14 cellular contexts compared by ENCODE assay signal in the genomic region with DNA sequence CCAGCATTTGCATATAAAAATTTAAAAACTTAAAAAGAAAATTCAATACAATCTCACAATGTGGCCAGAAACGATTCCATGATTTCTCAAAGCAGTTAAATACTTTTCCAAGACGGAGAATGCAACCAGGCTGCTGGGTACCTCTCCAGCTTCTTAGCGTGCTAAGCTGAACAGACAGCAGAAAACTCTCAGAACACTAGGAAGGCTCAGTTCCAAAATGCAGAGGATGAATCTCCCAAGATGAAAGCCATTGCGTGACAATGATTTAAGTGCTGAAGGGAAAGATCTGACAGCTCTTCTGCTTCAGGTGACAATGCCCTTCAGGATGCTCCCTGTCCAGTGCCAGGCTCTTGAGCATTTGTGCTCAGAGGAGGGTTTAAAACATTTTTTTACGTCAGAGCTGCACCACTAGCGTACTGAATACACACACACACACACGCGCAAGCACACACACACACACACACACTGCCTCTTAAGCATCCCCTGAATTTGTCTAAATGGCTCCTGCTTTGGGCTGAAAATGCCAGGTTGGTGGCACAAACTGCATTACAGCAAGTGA. TPM values are rescaled to one million over a fixed set of nuclear protein-coding genes. Genes with fewer than 3 reads are reported as not detected.
DNase-seq lines count a peak whose midpoint lies in the region; ATAC-seq and TF ChIP-seq lines count a peak whose summit lies in the region.
"Had no signal": no experiment of that assay in that cellular context is flagged by ENCODE, and none has a peak within 500 bp of the region (broad histone marks: within the 10 kb centered on the region; RNA-seq: fewer than 3 reads in every experiment).

No MANE protein-coding gene starts in this region.

- DNase-seq in CD4-positive, alpha-beta T cell, result no peak
- DNase-seq in NCI-H187 treated with DMSO at 0.1 percent for 48 hours (lab: John Stamatoyannopoulos, UW) (peak; percentile 14), cerebellum (ENCODE audit: low spot score) (peak; percentile 43), GM19240 (ENCODE audit: insufficient read length, low spot score) (no peak)
- DNase-seq in natural killer cell treated with Interleukin-12 subunit alpha and Interleukin-12 subunit beta and Interleukin-15 and Interleukin-18, amount 100 ng/mL, for 72 hours (ENCODE audit: low spot score), result no peak
- DNase-seq in central memory CD4-positive, alpha-beta T cell, result no peak
- DNase-seq: activated CD4-positive, alpha-beta T cell treated with anti-CD3 and anti-CD28 coated beads for 4 hours; activated gamma-delta T cell treated with Interleukin-2 at 50 U/mL for 16 hours; Caco-2; gastrocnemius medialis; left colon; NCI-H1436 had no signal

- peak overlapping the region; percentile 71 for H3K27ac Mint-ChIP-seq in CD4-positive, alpha-beta T cell
- peak overlapping the region; percentile 83 to 93 for H3K27ac Mint-ChIP-seq in natural killer cell treated with Interleukin-12 subunit alpha and Interleukin-12 subunit beta and Interleukin-15 and Interleukin-18, amount 100 ng/mL, for 72 hours

- CTCF ChIA-PET in CD4-positive, alpha-beta T cell (lab: Charles Lee), result interaction anchor here (0.9 to 3.6 kb wide), 2 partner anchors 11 to 24 kb away, joined by 3 to 16 read pairs; no protein-coding TSS in a partner anchor

- H3K9me3 ChIP-seq in CD4-positive, alpha-beta T cell (ENCODE audit: control insufficient read depth, low read length), result no peaks in the 10 kb centered on the region
- H3K9me3 ChIP-seq: Caco-2, gastrocnemius medialis had no signal

- no peak for TF ChIP-seq CTCF in CD4-positive, alpha-beta T cell (IDR thresholded peaks at IDR 0.05)

- H3K9me3 Mint-ChIP-seq in CD4-positive, alpha-beta T cell, result no peaks in the 10 kb centered on the region
- H3K9me3 Mint-ChIP-seq in natural killer cell treated with Interleukin-12 subunit alpha and Interleukin-12 subunit beta and Interleukin-15 and Interleukin-18, amount 100 ng/mL, for 72 hours, result no peaks in the 10 kb centered on the region

- no peak for ATAC-seq in CD4-positive, alpha-beta T cell (ENCODE audit: poor library complexity)
- ATAC-seq in natural killer cell treated with Interleukin-12 subunit alpha and Interleukin-12 subunit beta and Interleukin-15 and Interleukin-18, amount 100 ng/mL, for 72 hours, result no peak
- no peak for ATAC-seq in GM21723 (IDR thresholded peaks at IDR 0.05; ENCODE audit: unreplicated experiment)
- no peak for ATAC-seq in GM19463 (IDR thresholded peaks at IDR 0.05; ENCODE audit: unreplicated experiment)
- ATAC-seq: gastrocnemius medialis, left colon had no signal

- no peak overlapping the region for H3K27ac ChIP-seq in CD4-positive, alpha-beta T cell (ENCODE audit: low read depth, low read length)

- POLR2A ChIA-PET in CD4-positive, alpha-beta T cell (lab: Charles Lee), result interaction anchor here (0.7 to 2.9 kb wide), 6 partner anchors 11 to 37 kb away, joined by 3 to 16 read pairs (median 5); a partner anchor contains a TSS

- H3K4me1 Mint-ChIP-seq in CD4-positive, alpha-beta T cell (ENCODE audit: low read depth), result peaks cover 85% of the 10 kb centered on the region
- peaks cover 78% of the 10 kb centered on the region in 2 donors for H3K4me1 Mint-ChIP-seq in natural killer cell treated with Interleukin-12 subunit alpha and Interleukin-12 subunit beta and Interleukin-15 and Interleukin-18, amount 100 ng/mL, for 72 hours (ENCODE audit: low read depth in 2 of 2)

- no peaks in the 10 kb centered on the region for H3K27me3 Mint-ChIP-seq in CD4-positive, alpha-beta T cell
- no peaks in the 10 kb centered on the region for H3K27me3 Mint-ChIP-seq in natural killer cell treated with Interleukin-12 subunit alpha and Interleukin-12 subunit beta and Interleukin-15 and Interleukin-18, amount 100 ng/mL, for 72 hours

- peaks cover 91% of the 10 kb centered on the region for H3K36me3 Mint-ChIP-seq in CD4-positive, alpha-beta T cell (ENCODE audit: low read depth)
- peaks cover 27% of the 10 kb centered on the region for H3K36me3 Mint-ChIP-seq in natural killer cell treated with Interleukin-12 subunit alpha and Interleukin-12 subunit beta and Interleukin-15 and Interleukin-18, amount 100 ng/mL, for 72 hours

- peak overlapping the region; percentile 34 for H3K4me3 Mint-ChIP-seq in CD4-positive, alpha-beta T cell
- peak overlapping the region; percentile 78 for H3K4me3 Mint-ChIP-seq in natural killer cell treated with Interleukin-12 subunit alpha and Interleukin-12 subunit beta and Interleukin-15 and Interleukin-18, amount 100 ng/mL, for 72 hours

- no peaks in the 10 kb centered on the region for H3K27me3 ChIP-seq in CD4-positive, alpha-beta T cell (ENCODE audit: control insufficient read depth, insufficient read depth, low read length)
- H3K27me3 ChIP-seq: gastrocnemius medialis had no signal

- intact Hi-C loops in CD4-positive, alpha-beta T cell (cut with DNase I, micrococcal nuclease), result no loop called here

RNA-seq across cellular contexts. Expression of a gene that starts 26.3 kb away (rescaled TPM):
- 10 to 100 TPM; 46.4 to 46.6 TPM for total RNA-seq in CD4-positive, alpha-beta T cell
- 16.2 TPM for total RNA-seq in cerebellum
- total RNA-seq in natural killer cell treated with Interleukin-12 subunit alpha and Interleukin-12 subunit beta and Interleukin-15 and Interleukin-18, amount 100 ng/mL, for 72 hours, result 100 to 1,000 TPM in 1 of 2 donors, 10 to 100 TPM in 1; 42.9 to 102 TPM

Comparison
In these comparisons a context has a peak if more than half of its experiments do, and no peak if none do; other contexts are left out.
1. DNase-seq: peak in NCI-H187 treated with DMSO at 0.1 percent for 48 hours (single experiment) and cerebellum (single experiment); none in CD4-positive, alpha-beta T cell (0 of 10), natural killer cell treated with Interleukin-12 subunit alpha and Interleukin-12 subunit beta and Interleukin-15 and Interleukin-18, amount 100 ng/mL, for 72 hours (single experiment), GM19240 (single experiment) and central memory CD4-positive, alpha-beta T cell (single experiment).